In genomic region chr17:81342700-81343070, GRCh38 we compare ENCODE assay signal across 9 cellular contexts. TPM values are rescaled to one million over a fixed set of nuclear protein-coding genes. Genes with fewer than 3 reads are reported as not detected.
DNase-seq lines count a peak whose midpoint lies in the region; ATAC-seq and TF ChIP-seq lines count a peak whose summit lies in the region.
"Had no signal": no experiment of that assay in that cellular context is flagged by ENCODE, and none has a peak within 500 bp of the region (broad histone marks: within the 10 kb centered on the region; RNA-seq: fewer than 3 reads in every experiment).

No MANE protein-coding gene starts in this region.

- H3K36me3 Mint-ChIP-seq in CD14-positive monocyte, result peaks cover 5 to 6% of the 10 kb centered on the region in 2 donors
- no peaks in the 10 kb centered on the region for H3K36me3 Mint-ChIP-seq in T-cell
- peaks cover 16% of the 10 kb centered on the region for H3K36me3 Mint-ChIP-seq in progenitor cell of endocrine pancreas (ENCODE audit: insufficient read depth)

- H3K4me1 Mint-ChIP-seq in CD14-positive monocyte (peaks cover 64% of the 10 kb centered on the region), T-cell (peaks cover 12 to 24% (median 22%) of the 10 kb centered on the region in 3 donors), progenitor cell of endocrine pancreas (ENCODE audit: low read depth) (peaks cover 25% of the 10 kb centered on the region)

- CTCF ChIA-PET in T-cell (lab: Charles Lee), result no interaction called here

- POLR2A ChIA-PET in T-cell (lab: Charles Lee), result no interaction called here

- peaks cover 0 to 4% (median 0%) of the 10 kb centered on the region in 7 donors for H3K9me3 Mint-ChIP-seq in CD14-positive monocyte
- H3K9me3 Mint-ChIP-seq in T-cell, result no peaks in the 10 kb centered on the region
- no peaks in the 10 kb centered on the region for H3K9me3 Mint-ChIP-seq in progenitor cell of endocrine pancreas (ENCODE audit: low read depth)

- no peak for DNase-seq in CD14-positive monocyte (ENCODE audit: low spot score)
- no peak for DNase-seq in T-cell
- no peak for DNase-seq in fibroblast of the aortic adventitia (ENCODE audit: low read depth)
- DNase-seq in progenitor cell of endocrine pancreas (ENCODE audit: low spot score, unreplicated experiment), result no peak
- DNase-seq in SK-N-DZ (ENCODE audit: low spot score), result no peak
- no peak for DNase-seq in NCI-H1436 (lab: John Stamatoyannopoulos, UW)
- no peak for DNase-seq in NCI-H345 treated with DMSO at 0.1 percent for 48 hours (lab: John Stamatoyannopoulos, UW; ENCODE audit: unreplicated experiment)
- DNase-seq: cortex of kidney had no signal

- H3K27me3 Mint-ChIP-seq in CD14-positive monocyte (ENCODE audit: low read depth in 3 of 3) (peaks cover 10 to 53% (median 26%) of the 10 kb centered on the region in 3 donors), T-cell (peaks cover 27 to 55% of the 10 kb centered on the region in 2 donors), progenitor cell of endocrine pancreas (no peaks in the 10 kb centered on the region)

- H3K27ac Mint-ChIP-seq in CD14-positive monocyte, result peak overlapping the region in 4 of 7 donors; percentile 50 to 95 (median 82)
- H3K27ac Mint-ChIP-seq in T-cell, result no peak overlapping the region
- H3K27ac Mint-ChIP-seq in progenitor cell of endocrine pancreas, result peak overlapping the region; percentile 99

- no peak for TF ChIP-seq CTCF in CD14-positive monocyte (IDR thresholded peaks at IDR 0.05)
- TF ChIP-seq CTCF in fibroblast of the aortic adventitia (IDR thresholded peaks at IDR 0.05; ENCODE audit: insufficient read depth, low read length), result no peak
- no peak for TF ChIP-seq CTCF in progenitor cell of endocrine pancreas (IDR thresholded peaks at IDR 0.05; ENCODE audit: unreplicated experiment)

- H3K4me3 ChIP-seq in fibroblast of the aortic adventitia (ENCODE audit: low read depth, low read length), result peak overlapping the region; percentile 97

- intact Hi-C loops in CD14-positive monocyte (cut with micrococcal nuclease), result no loop called here

- no peak for ATAC-seq in T-cell (replicated peaks in 1 of 4)
- no peak for ATAC-seq in HG03520 (IDR thresholded peaks at IDR 0.05; ENCODE audit: unreplicated experiment)

- H3K4me3 Mint-ChIP-seq in CD14-positive monocyte (peak overlapping the region; percentile 92 to 100), T-cell (peak overlapping the region in 2 of 3 donors; percentile 37 to 70), progenitor cell of endocrine pancreas (ENCODE audit: low read depth) (peak overlapping the region; percentile 94)

RNA-seq across cellular contexts. Expression of gene SLC38A10, which starts 47.6 kb away (rescaled TPM):
- polyA plus RNA-seq in CD14-positive monocyte, result 10 to 100 TPM; 50.8 to 68.4 TPM
- 10 to 100 TPM; 52.8 to 95.2 (median 82.3) TPM for total RNA-seq in T-cell
- total RNA-seq in fibroblast of the aortic adventitia (ENCODE audit: low replicate concordance), result 49.5 and 90.5 TPM in 2 replicates
- total RNA-seq in progenitor cell of endocrine pancreas, result 128 and 130 TPM in 2 replicates
- polyA plus RNA-seq in SK-N-DZ (2014; cell fraction: cytosol; rRNA removed), result 37.0 and 51.8 TPM in 2 replicates
- 68.3 and 105 TPM in 2 replicates for polyA plus RNA-seq in SK-N-DZ (2014; cell fraction: nucleus; rRNA removed)

RNA-seq across cellular contexts. Expression of gene BAHCC1, which starts 52.6 kb away (rescaled TPM):
- polyA plus RNA-seq in CD14-positive monocyte, result under 1 TPM; 0.11 to 0.27 TPM
- total RNA-seq in T-cell (under 1 TPM; 0.23 to 0.82 (median 0.33) TPM), fibroblast of the aortic adventitia (ENCODE audit: low replicate concordance) (11.7 and 14.3 TPM in 2 replicates), progenitor cell of endocrine pancreas (36.9 and 40.5 TPM in 2 replicates)
- 6.6 and 15.1 TPM in 2 replicates for polyA plus RNA-seq in SK-N-DZ (2014; cell fraction: cytosol; rRNA removed)
- 33.7 and 55.3 TPM in 2 replicates for polyA plus RNA-seq in SK-N-DZ (2014; cell fraction: nucleus; rRNA removed)

Comparison
In these comparisons a context has a peak if more than half of its experiments do, and no peak if none do; other contexts are left out.
1. H3K27ac Mint-ChIP-seq: peak in CD14-positive monocyte (4 of 7) and progenitor cell of endocrine pancreas (single experiment); none in T-cell (0 of 2).
2. Peak in every context shown above with its lines, with median percentiles within 50 percentile points of each other: H3K4me3 Mint-ChIP-seq.